ENCODE assay signal across 9 cellular contexts in the genomic region with DNA sequence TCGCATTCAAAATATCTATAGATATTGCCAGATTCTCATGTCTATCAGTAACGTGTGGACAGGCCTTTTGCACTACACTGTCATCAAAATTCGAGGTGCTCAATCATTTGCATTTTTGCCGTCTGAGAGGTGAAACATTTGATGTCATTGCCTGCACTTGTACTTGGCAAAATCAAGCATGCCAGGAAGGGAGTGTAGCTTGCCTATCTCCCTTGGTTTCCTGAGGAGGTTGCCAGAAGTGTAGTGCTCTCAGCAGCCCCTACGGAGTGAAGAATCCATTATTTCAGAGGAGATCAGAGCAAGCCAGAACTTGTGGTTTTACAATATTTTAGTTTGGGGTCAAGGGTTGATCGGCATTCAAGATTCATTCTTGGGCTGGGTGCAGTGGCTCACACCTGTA. TPM values are rescaled to one million over a fixed set of nuclear protein-coding genes. Genes with fewer than 3 reads are reported as not detected.
"Had no signal": no experiment of that assay in that cellular context is flagged by ENCODE, and none has a peak within 500 bp of the region (broad histone marks: within the 10 kb centered on the region; RNA-seq: fewer than 3 reads in every experiment).

No MANE protein-coding gene starts in this region.

- H3K4me3 ChIP-seq: GM23248, HAP-1, K562 had no signal

- H3K36me3 ChIP-seq: HAP-1 had no signal

- H3K9me3 ChIP-seq: HAP-1 had no signal

- H3K27ac ChIP-seq: GM23248, HL-60 had no signal

- ATAC-seq: HCT116, K562 had no signal

- DNase-seq: GM23248, GOT3, H7, HFFc6, IMR-90 had no signal

- FAIRE-seq: K562 had no signal

- H3K9ac ChIP-seq: GM23248 had no signal

- H2AFZ ChIP-seq: GM23248 had no signal

RNA-seq across cellular contexts. Expression of a gene that starts 30.2 kb away (rescaled TPM):
- polyA plus RNA-seq: GM23248, K562 had no signal
